In genomic region chr13:75556961-75557360, GRCh38 we compare ENCODE assay signal across 35 cellular contexts.
"Had no signal": no experiment of that assay in that cellular context is flagged by ENCODE, and none has a peak within 500 bp of the region (broad histone marks: within the 10 kb centered on the region; RNA-seq: fewer than 3 reads in every experiment).

No MANE protein-coding gene starts in this region.

- H3K27me3 ChIP-seq: brain microvascular endothelial cell, dorsolateral prefrontal cortex had no signal

- H3K4me3 Mint-ChIP-seq: activated CD4-positive, alpha-beta memory T cell treated with anti-CD3 and anti-CD28 coated beads for 36 hours; activated CD4-positive, alpha-beta T cell treated with anti-CD3 and anti-CD28 coated beads for 36 hours; activated CD4-positive, alpha-beta T cell treated with anti-CD3 and anti-CD28 coated beads, Interleukin-2, amount 10 ng/mL, durations not matched to agents 24 days and 14 days; activated CD8-positive, alpha-beta memory T cell treated with anti-CD3 and anti-CD28 coated beads, Interleukin-2, amount 10 ng/mL, durations not matched to agents 7 days and 5 days; activated CD8-positive, alpha-beta T cell treated with anti-CD3 and anti-CD28 coated beads, Interleukin-2, amount 10 ng/mL, durations not matched to agents 7 days and 5 days; activated naive CD4-positive, alpha-beta T cell treated with anti-CD3 and anti-CD28 coated beads for 36 hours; activated naive CD4-positive, alpha-beta T cell treated with anti-CD3 and anti-CD28 coated beads, Interleukin-2, amount 50 U/mL, for 24 hours; activated T-helper 1 cell treated with anti-CD3 and anti-CD28 coated beads, Interleukin-12 subunit alpha, Interleukin-12 subunit beta, Interleukin-2, Interleukin-4 antibody, amounts not matched to agents 30 ng/mL and 10 ng/mL and 1 ng/mL, durations not matched to agents 14 hours and 24 hours and 36 hours; central memory CD8-positive, alpha-beta T cell; dendritic cell treated with granulocyte-macrophage colony-stimulating factor and Interleukin-4, amounts not matched to agents 40 ng/mL and 50 ng/mL, for 4 days; endodermal cell; T-helper 17 cell; T-helper 2 cell treated with Interferon-gamma antibody and Interleukin-4, amounts not matched to agents 5 μg/mL and 100 μg/mL, for 36 hours had no signal

- H3K27ac ChIP-seq: brain microvascular endothelial cell, coronary artery, dorsolateral prefrontal cortex, WERI-Rb-1 had no signal

- H3K9me3 Mint-ChIP-seq: activated CD4-positive, alpha-beta memory T cell treated with anti-CD3 and anti-CD28 coated beads for 36 hours; activated CD4-positive, alpha-beta T cell treated with anti-CD3 and anti-CD28 coated beads, Interleukin-2, amount 10 ng/mL, durations not matched to agents 24 days and 14 days; activated naive CD4-positive, alpha-beta T cell treated with anti-CD3 and anti-CD28 coated beads for 36 hours; activated naive CD4-positive, alpha-beta T cell treated with anti-CD3 and anti-CD28 coated beads, Interleukin-2, amount 50 U/mL, for 24 hours; activated T-helper 1 cell treated with anti-CD3 and anti-CD28 coated beads, Interleukin-12 subunit alpha, Interleukin-12 subunit beta, Interleukin-2, Interleukin-4 antibody, amounts not matched to agents 30 ng/mL and 10 ng/mL and 1 ng/mL, durations not matched to agents 14 hours and 24 hours and 36 hours; activated T-helper 2 cell treated with anti-CD3 and anti-CD28 coated beads, Interferon-gamma antibody, Interleukin-2, Interleukin-4, amounts not matched to agents 10 μg/mL and 5 μg/mL and 100 μg/mL, durations not matched to agents 14 hours and 24 hours and 36 hours; central memory CD8-positive, alpha-beta T cell; dendritic cell treated with granulocyte-macrophage colony-stimulating factor and Interleukin-4, amounts not matched to agents 40 ng/mL and 50 ng/mL, for 4 days; endodermal cell; T-helper 2 cell treated with Interferon-gamma antibody and Interleukin-4, amounts not matched to agents 5 μg/mL and 100 μg/mL, for 36 hours had no signal

- H3K4me3 ChIP-seq: coronary artery, dorsolateral prefrontal cortex had no signal

- H3K27me3 Mint-ChIP-seq: activated CD4-positive, alpha-beta memory T cell treated with anti-CD3 and anti-CD28 coated beads for 36 hours; activated CD4-positive, alpha-beta T cell treated with anti-CD3 and anti-CD28 coated beads for 36 hours; activated CD4-positive, alpha-beta T cell treated with anti-CD3 and anti-CD28 coated beads, Interleukin-2, amount 10 ng/mL, durations not matched to agents 24 days and 14 days; activated CD8-positive, alpha-beta memory T cell treated with anti-CD3 and anti-CD28 coated beads, Interleukin-2, amount 10 ng/mL, durations not matched to agents 7 days and 5 days; activated naive CD4-positive, alpha-beta T cell treated with anti-CD3 and anti-CD28 coated beads, Interleukin-2, amount 50 U/mL, for 24 hours; central memory CD8-positive, alpha-beta T cell; dendritic cell treated with granulocyte-macrophage colony-stimulating factor and Interleukin-4, amounts not matched to agents 40 ng/mL and 50 ng/mL, for 4 days; T-helper 17 cell had no signal

- DNase-seq: activated CD4-positive, alpha-beta memory T cell treated with anti-CD3 and anti-CD28 coated beads for 36 hours; activated CD4-positive, alpha-beta T cell treated with anti-CD3 and anti-CD28 coated beads for 36 hours; activated CD4-positive, alpha-beta T cell treated with anti-CD3 and anti-CD28 coated beads, Interleukin-2, amount 10 ng/mL, durations not matched to agents 24 days and 14 days; activated CD4-positive, CD25-positive, alpha-beta regulatory T cell; activated CD4-positive, CD25-positive, alpha-beta regulatory T cell treated with anti-CD3 and anti-CD28 coated beads, Interleukin-2, amount 50 U/mL, for 72 hours; activated CD8-positive, alpha-beta memory T cell treated with anti-CD3 and anti-CD28 coated beads, Interleukin-2, amount 10 ng/mL, durations not matched to agents 7 days and 5 days; activated CD8-positive, alpha-beta memory T cell treated with anti-CD3 and anti-CD28 coated beads, Interleukin-2, amount 50 U/mL, for 4 hours; activated CD8-positive, alpha-beta T cell treated with anti-CD3 and anti-CD28 coated beads, Interleukin-2, amount 10 ng/mL, durations not matched to agents 7 days and 5 days; activated effector memory CD4-positive, alpha-beta T cell treated with anti-CD3 and anti-CD28 coated beads, Interleukin-2, amount 50 U/mL, for 16 hours; activated naive CD4-positive, alpha-beta T cell treated with anti-CD3 and anti-CD28 coated beads for 36 hours; activated T-cell treated with anti-CD3 and anti-CD28 coated beads, Interleukin-2, amount 50 U/mL, for 1 hour; activated T-cell treated with anti-CD3 and anti-CD28 coated beads, Interleukin-2, amount 50 U/mL, for 48 hours; amniotic stem cell; anterior cingulate cortex; brain microvascular endothelial cell; dorsolateral prefrontal cortex; effector memory CD4-positive, alpha-beta T cell; endodermal cell; foreskin fibroblast; head of caudate nucleus; T-helper 1 cell; T-helper 17 cell; T1000; WERI-Rb-1 had no signal

- H3K4me1 Mint-ChIP-seq: endodermal cell had no signal

- FAIRE-seq: astrocyte, bronchial epithelial cell, frontal cortex had no signal

- ATAC-seq: activated CD4-positive, alpha-beta T cell treated with anti-CD3 and anti-CD28 coated beads for 36 hours; activated CD8-positive, alpha-beta memory T cell treated with anti-CD3 and anti-CD28 coated beads, Interleukin-2, amount 10 ng/mL, durations not matched to agents 7 days and 5 days; activated CD8-positive, alpha-beta T cell treated with anti-CD3 and anti-CD28 coated beads, Interleukin-2, amount 10 ng/mL, durations not matched to agents 7 days and 5 days; esophagus mucosa; T-helper 17 cell had no signal

- H3K36me3 ChIP-seq: WERI-Rb-1 had no signal

- H3K27ac Mint-ChIP-seq: activated CD4-positive, alpha-beta memory T cell treated with anti-CD3 and anti-CD28 coated beads for 36 hours; activated CD4-positive, alpha-beta T cell treated with anti-CD3 and anti-CD28 coated beads for 36 hours; activated CD4-positive, alpha-beta T cell treated with anti-CD3 and anti-CD28 coated beads, Interleukin-2, amount 10 ng/mL, durations not matched to agents 24 days and 14 days; activated CD8-positive, alpha-beta memory T cell treated with anti-CD3 and anti-CD28 coated beads, Interleukin-2, amount 10 ng/mL, durations not matched to agents 7 days and 5 days; activated CD8-positive, alpha-beta T cell treated with anti-CD3 and anti-CD28 coated beads, Interleukin-2, amount 10 ng/mL, durations not matched to agents 7 days and 5 days; activated naive CD4-positive, alpha-beta T cell treated with anti-CD3 and anti-CD28 coated beads for 36 hours; activated naive CD4-positive, alpha-beta T cell treated with anti-CD3 and anti-CD28 coated beads, Interleukin-2, amount 50 U/mL, for 24 hours; activated T-helper 1 cell treated with anti-CD3 and anti-CD28 coated beads, Interleukin-12 subunit alpha, Interleukin-12 subunit beta, Interleukin-2, Interleukin-4 antibody, amounts not matched to agents 30 ng/mL and 10 ng/mL and 1 ng/mL, durations not matched to agents 14 hours and 24 hours and 36 hours; activated T-helper 2 cell treated with anti-CD3 and anti-CD28 coated beads, Interferon-gamma antibody, Interleukin-2, Interleukin-4, amounts not matched to agents 10 μg/mL and 5 μg/mL and 100 μg/mL, durations not matched to agents 14 hours and 24 hours and 36 hours; dendritic cell treated with granulocyte-macrophage colony-stimulating factor and Interleukin-4, amounts not matched to agents 40 ng/mL and 50 ng/mL, for 4 days; endodermal cell; T-helper 17 cell; T-helper 2 cell treated with Interferon-gamma antibody and Interleukin-4, amounts not matched to agents 5 μg/mL and 100 μg/mL, for 36 hours had no signal
